24 cellular contexts compared by ENCODE assay signal in genomic region chr1:117802546-117803257, GRCh38.
DNase-seq lines count a peak whose midpoint lies in the region; ATAC-seq and TF ChIP-seq lines count a peak whose summit lies in the region.
"Had no signal": no experiment of that assay in that cellular context is flagged by ENCODE, and none has a peak within 500 bp of the region (broad histone marks: within the 10 kb centered on the region; RNA-seq: fewer than 3 reads in every experiment).

No MANE protein-coding gene starts in this region.

- H3K27ac ChIP-seq in SK-N-SH (ENCODE audit: low read depth in 2 of 2, low read length in 1 of 2), result peak overlapping the region in 1 of 2 experiments; percentile 8; a peak in 2 of 4 replicates
- H3K27ac ChIP-seq in vagina, result peak overlapping the region; percentile 40
- H3K27ac ChIP-seq: 22Rv1, hepatocyte, SJSA1, testis had no signal

- no peaks in the 10 kb centered on the region for H4K20me1 ChIP-seq in SK-N-SH (ENCODE audit: insufficient read depth)

- no peak for TF ChIP-seq POLR2A in vagina (IDR thresholded peaks at IDR 0.05)

- no peak for TF ChIP-seq EP300 in SK-N-SH (IDR thresholded peaks at IDR 0.05; ENCODE audit: borderline replicate concordance in 1 of 2, low read depth in 1 of 2, low read length in 1 of 2)

- peaks cover 0 to 4% (median 0%) of the 10 kb centered on the region in 5 experiments for H3K9me3 Mint-ChIP-seq in brain
- H3K9me3 Mint-ChIP-seq: dendritic cell treated with granulocyte-macrophage colony-stimulating factor and Interleukin-4, amounts not matched to agents 40 ng/mL and 50 ng/mL, for 4 days; stimulated activated memory B cell treated with anti-CD40 and anti-IgM and Interleukin-4, amounts not matched to agents 10 μg/mL and 1 μg/mL and 100 μg/mL, for 72 hours had no signal

- no peak overlapping the region for H3K9ac ChIP-seq in SK-N-SH

- H3K27ac Mint-ChIP-seq in brain, result peak overlapping the region in 3 of 5 experiments; percentile 7 to 85 (median 60)
- H3K27ac Mint-ChIP-seq: CD8-positive, alpha-beta memory T cell; dendritic cell treated with granulocyte-macrophage colony-stimulating factor and Interleukin-4, amounts not matched to agents 40 ng/mL and 50 ng/mL, for 4 days; stimulated activated memory B cell treated with anti-CD40 and anti-IgM and Interleukin-4, amounts not matched to agents 10 μg/mL and 1 μg/mL and 100 μg/mL, for 72 hours had no signal

- ATAC-seq in SK-N-SH treated with all-trans-retinoic acid at 6 μM for 48 hours (peak; percentile 30; the same call in 1 of the 3 replicates), GM18502 (IDR thresholded peaks at IDR 0.05; ENCODE audit: poor library complexity, unreplicated experiment) (no peak), GM21515 (IDR thresholded peaks at IDR 0.05; ENCODE audit: unreplicated experiment) (no peak)
- ATAC-seq: stimulated activated memory B cell treated with anti-CD40 and anti-IgM and Interleukin-4, amounts not matched to agents 10 μg/mL and 1 μg/mL and 100 μg/mL, for 72 hours had no signal

- POLR2A ChIA-PET in SK-N-SH (lab: Yijun Ruan, JAX), result no interaction called here

- H3F3A ChIP-seq in SK-N-SH (replicated peaks; ENCODE audit: insufficient read depth), result no peaks in the 10 kb centered on the region

- TF ChIP-seq CTCF in SK-N-SH (IDR thresholded peaks at IDR 0.05) (no peak), brain (conservative IDR thresholded peaks at IDR 0.05) (no peak), vagina (IDR thresholded peaks at IDR 0.05) (no peak)

- DNase-seq in SK-N-SH (no peak), foreskin melanocyte (peak; percentile 96), vagina (ENCODE audit: extremely low spot score in 2 of 2) (no peak), DMS153 (lab: John Stamatoyannopoulos, UW) (no peak)
- DNase-seq: activated CD4-positive, alpha-beta T cell treated with anti-CD3 and anti-CD28 coated beads, Interleukin-2, amount 50 U/mL, for 4 hours; activated CD8-positive, alpha-beta memory T cell treated with anti-CD3 and anti-CD28 coated beads, Interleukin-2, amount 50 U/mL, for 4 hours; CD8-positive, alpha-beta memory T cell; DMS79; Kasumi-1; NCI-H1048; NCI-H1930; NCI-H446 treated with DMSO at 0.1 percent for 48 hours; T-helper 2 cell; testis had no signal

- H3K4me3 Mint-ChIP-seq in brain, result peak overlapping the region in 1 of 5 experiments; percentile 0
- H3K4me3 Mint-ChIP-seq: CD8-positive, alpha-beta memory T cell; dendritic cell treated with granulocyte-macrophage colony-stimulating factor and Interleukin-4, amounts not matched to agents 40 ng/mL and 50 ng/mL, for 4 days; stimulated activated memory B cell treated with anti-CD40 and anti-IgM and Interleukin-4, amounts not matched to agents 10 μg/mL and 1 μg/mL and 100 μg/mL, for 72 hours had no signal

- H3K27me3 Mint-ChIP-seq in brain, result peaks cover 4% of the 10 kb centered on the region

- H3K36me3 ChIP-seq in SK-N-SH (replicated peaks in 1 of 2; ENCODE audit: control insufficient read depth in 1 of 2, insufficient read depth in 2 of 2, low read length in 1 of 2), result no peaks in the 10 kb centered on the region
- no peaks in the 10 kb centered on the region for H3K36me3 ChIP-seq in vagina
- H3K36me3 ChIP-seq: SJSA1 had no signal

- H3K4me3 ChIP-seq in SK-N-SH (ENCODE audit: low read depth in 2 of 2, low read length in 1 of 2) (no peak overlapping the region), vagina (no peak overlapping the region)
- H3K4me3 ChIP-seq: hepatocyte, SJSA1, smooth muscle cell, testis had no signal

- H3K36me3 Mint-ChIP-seq in brain, result no peaks in the 10 kb centered on the region
- H3K36me3 Mint-ChIP-seq: CD8-positive, alpha-beta memory T cell; stimulated activated memory B cell treated with anti-CD40 and anti-IgM and Interleukin-4, amounts not matched to agents 10 μg/mL and 1 μg/mL and 100 μg/mL, for 72 hours had no signal

- H3K4me1 ChIP-seq in SK-N-SH (ENCODE audit: control insufficient read depth in 1 of 2, insufficient read depth in 2 of 2, low read depth in 1 of 2, low read length in 1 of 2), result no peaks in the 10 kb centered on the region
- H3K4me1 ChIP-seq in vagina, result no peaks in the 10 kb centered on the region
- H3K4me1 ChIP-seq: testis had no signal

- H3K9me3 ChIP-seq in SK-N-SH (0 out of 2 replicates have a peak, but pooled peaks cover 3% of the 10 kb centered on the region), vagina (no peaks in the 10 kb centered on the region)
- H3K9me3 ChIP-seq: SJSA1, testis had no signal

- H3K79me2 ChIP-seq in SK-N-SH (ENCODE audit: insufficient read depth), result no peaks in the 10 kb centered on the region
- H3K79me2 ChIP-seq: hepatocyte had no signal

- no peaks in the 10 kb centered on the region for H3K27me3 ChIP-seq in SK-N-SH (ENCODE audit: insufficient read depth)
- no peaks in the 10 kb centered on the region for H3K27me3 ChIP-seq in vagina
- H3K27me3 ChIP-seq: hepatocyte, SJSA1, testis had no signal

- no peaks in the 10 kb centered on the region for H3K9me2 ChIP-seq in SK-N-SH

- intact Hi-C loops in vagina (cut with DNase I), result no loop called here

- CTCF ChIA-PET in SK-N-SH (lab: Yijun Ruan, JAX), result no interaction called here

- no peak overlapping the region for H3K4me2 ChIP-seq in SK-N-SH
- H3K4me2 ChIP-seq: hepatocyte, smooth muscle cell had no signal

- no peak overlapping the region for H2AFZ ChIP-seq in SK-N-SH (ENCODE audit: low read depth)
- H2AFZ ChIP-seq: hepatocyte had no signal

- H3K4me1 Mint-ChIP-seq in brain, result peaks cover 17% of the 10 kb centered on the region
- H3K4me1 Mint-ChIP-seq: CD8-positive, alpha-beta memory T cell; stimulated activated memory B cell treated with anti-CD40 and anti-IgM and Interleukin-4, amounts not matched to agents 10 μg/mL and 1 μg/mL and 100 μg/mL, for 72 hours had no signal

- 79% methylated on average over 6 of the region's 6 CpGs for WGBS in SK-N-SH (ENCODE audit: low lambda C conversion rate)

- no peak for TF ChIP-seq RAD21 in SK-N-SH (IDR thresholded peaks at IDR 0.05; ENCODE audit: low read length)

TF ChIP-seq in SK-N-SH treated with all-trans-retinoic acid at 6 μM for 48 hours, 23 proteins besides CTCF, POLR2A, EP300 and RAD21:
- no peak for TF ChIP-seq GLIS3 (CRISPR knock-in tag; IDR thresholded peaks at IDR 0.05)

TF ChIP-seq in SK-N-SH, 30 proteins besides CTCF, POLR2A, EP300 and RAD21 (continues in another document):
- no peak for TF ChIP-seq TEAD4 (IDR thresholded peaks at IDR 0.05; ENCODE audit: borderline replicate concordance, insufficient read depth)
- TF ChIP-seq MEF2A (IDR thresholded peaks at IDR 0.05; ENCODE audit: borderline replicate concordance, low read depth), result no peak
- TF ChIP-seq, protein P1, sequence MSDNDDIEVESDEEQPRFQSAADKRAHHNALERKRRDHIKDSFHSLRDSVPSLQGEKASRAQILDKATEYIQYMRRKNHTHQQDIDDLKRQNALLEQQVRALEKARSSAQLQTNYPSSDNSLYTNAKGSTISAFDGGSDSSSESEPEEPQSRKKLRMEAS (IDR thresholded peaks at IDR 0.05; ENCODE audit: low read depth), result no peak
- TF ChIP-seq TCF12 (IDR thresholded peaks at IDR 0.05), result no peak
- TF ChIP-seq, protein P2, sequence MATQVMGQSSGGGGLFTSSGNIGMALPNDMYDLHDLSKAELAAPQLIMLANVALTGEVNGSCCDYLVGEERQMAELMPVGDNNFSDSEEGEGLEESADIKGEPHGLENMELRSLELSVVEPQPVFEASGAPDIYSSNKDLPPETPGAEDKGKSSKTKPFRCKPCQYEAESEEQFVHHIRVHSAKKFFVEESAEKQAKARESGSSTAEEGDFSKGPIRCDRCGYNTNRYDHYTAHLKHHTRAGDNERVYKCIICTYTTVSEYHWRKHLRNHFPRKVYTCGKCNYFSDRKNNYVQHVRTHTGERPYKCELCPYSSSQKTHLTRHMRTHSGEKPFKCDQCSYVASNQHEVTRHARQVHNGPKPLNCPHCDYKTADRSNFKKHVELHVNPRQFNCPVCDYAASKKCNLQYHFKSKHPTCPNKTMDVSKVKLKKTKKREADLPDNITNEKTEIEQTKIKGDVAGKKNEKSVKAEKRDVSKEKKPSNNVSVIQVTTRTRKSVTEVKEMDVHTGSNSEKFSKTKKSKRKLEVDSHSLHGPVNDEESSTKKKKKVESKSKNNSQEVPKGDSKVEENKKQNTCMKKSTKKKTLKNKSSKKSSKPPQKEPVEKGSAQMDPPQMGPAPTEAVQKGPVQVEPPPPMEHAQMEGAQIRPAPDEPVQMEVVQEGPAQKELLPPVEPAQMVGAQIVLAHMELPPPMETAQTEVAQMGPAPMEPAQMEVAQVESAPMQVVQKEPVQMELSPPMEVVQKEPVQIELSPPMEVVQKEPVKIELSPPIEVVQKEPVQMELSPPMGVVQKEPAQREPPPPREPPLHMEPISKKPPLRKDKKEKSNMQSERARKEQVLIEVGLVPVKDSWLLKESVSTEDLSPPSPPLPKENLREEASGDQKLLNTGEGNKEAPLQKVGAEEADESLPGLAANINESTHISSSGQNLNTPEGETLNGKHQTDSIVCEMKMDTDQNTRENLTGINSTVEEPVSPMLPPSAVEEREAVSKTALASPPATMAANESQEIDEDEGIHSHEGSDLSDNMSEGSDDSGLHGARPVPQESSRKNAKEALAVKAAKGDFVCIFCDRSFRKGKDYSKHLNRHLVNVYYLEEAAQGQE (IDR thresholded peaks at IDR 0.05; ENCODE audit: low read depth, low read length), result no peak
- no peak for TF ChIP-seq IRF3 (IDR thresholded peaks at IDR 0.05; ENCODE audit: low read depth, low read length)
- TF ChIP-seq FOSL2 (IDR thresholded peaks at IDR 0.05; ENCODE audit: borderline replicate concordance, low read depth), result no peak
- no peak for TF ChIP-seq POLR2AphosphoS5 (IDR thresholded peaks at IDR 0.05; ENCODE audit: low read depth, low read length)
- no peak for TF ChIP-seq GATA2 (CRISPR knock-in tag; IDR thresholded peaks at IDR 0.05)
- no peak for TF ChIP-seq FOXJ3 (CRISPR knock-in tag; IDR thresholded peaks at IDR 0.05)
- no peak for TF ChIP-seq JUND (IDR thresholded peaks at IDR 0.05)
- no peak for TF ChIP-seq EZH2phosphoT487 (IDR thresholded peaks at IDR 0.05; ENCODE audit: borderline replicate concordance, low read depth)
